10 cellular contexts compared by ENCODE assay signal in the genomic region with DNA sequence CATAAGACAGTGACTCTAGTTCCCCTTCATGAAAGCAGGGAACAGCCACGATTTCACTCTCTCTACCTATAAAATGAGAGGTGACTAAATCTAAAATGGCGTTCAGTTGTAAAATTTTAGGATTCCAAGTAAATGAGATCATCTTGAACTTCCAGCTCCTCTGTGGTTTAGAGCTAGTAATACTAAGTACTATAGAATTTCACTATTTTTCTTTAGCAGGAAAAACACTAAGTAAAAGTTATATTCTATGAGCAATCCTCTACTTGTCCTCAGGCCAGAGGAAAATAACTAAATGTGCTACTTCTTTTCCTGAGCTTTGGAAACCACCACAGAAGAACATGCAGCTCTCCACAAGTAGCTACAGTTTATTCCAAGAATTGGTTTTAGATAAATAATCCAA. TPM values are rescaled to one million over a fixed set of nuclear protein-coding genes. Genes with fewer than 3 reads are reported as not detected.
DNase-seq lines count a peak whose midpoint lies in the region; ATAC-seq and TF ChIP-seq lines count a peak whose summit lies in the region.
"Had no signal": no experiment of that assay in that cellular context is flagged by ENCODE, and none has a peak within 500 bp of the region (broad histone marks: within the 10 kb centered on the region; RNA-seq: fewer than 3 reads in every experiment).

No MANE protein-coding gene starts in this region.

- 84 to 93% (median 88%) methylated on average over 2 of the region's 2 CpGs for WGBS in spleen, 5 donors

- peak; percentile 57 for ATAC-seq in thoracic aorta (ENCODE audit: insufficient number of reproducible peaks, low FRiP score, low read depth)
- no peak for ATAC-seq in activated T-cell treated with anti-CD3 and anti-CD28 coated beads, Interleukin-2, amount 50 U/mL, for 4 hours

- H3K4me3 ChIP-seq in HEK293 (ENCODE audit: low read depth, low read length) (no peak overlapping the region), thoracic aorta (peak overlapping the region; percentile 37), spleen (no peak overlapping the region)
- H3K4me3 ChIP-seq: dorsolateral prefrontal cortex, lung had no signal

- no peak overlapping the region for H3K4me3 Mint-ChIP-seq in activated T-cell treated with anti-CD3 and anti-CD28 coated beads, Interleukin-2, amount 50 U/mL, for 4 hours

- DNase-seq in amniotic epithelial cell (ENCODE audit: low read depth): peak; percentile 87
- peak; percentile 77 for DNase-seq in glomerular visceral epithelial cell (ENCODE audit: extremely low spot score)
- no peak for DNase-seq in thoracic aorta (ENCODE audit: low spot score)
- no peak for DNase-seq in DMS 273 (lab: John Stamatoyannopoulos, UW; ENCODE audit: unreplicated experiment)
- no peak for DNase-seq in spleen
- no peak for DNase-seq in activated T-cell treated with anti-CD3 and anti-CD28 coated beads, Interleukin-2, amount 50 U/mL, for 4 hours
- DNase-seq: dorsolateral prefrontal cortex, NCI-H1417 had no signal

- POLR2A ChIA-PET in HEK293 (lab: Yijun Ruan, JAX): interaction anchor here (1.2 to 1.3 kb wide), 2 partner anchors 107 to 463 kb away, joined by 3 to 6 read pairs; a partner anchor contains a TSS

- CTCF ChIA-PET in HEK293 (lab: Yijun Ruan, JAX): interaction anchor here (0.6 to 6.9 kb wide), 22 partner anchors 9 to 469 kb away, joined by 3 to 107 read pairs (median 4); a partner anchor contains a TSS

- H3K36me3 ChIP-seq in HEK293 (ENCODE audit: control insufficient read depth in 2 of 2, insufficient read depth in 1 of 2, low read length in 2 of 2) (peaks cover 17 to 31% of the 10 kb centered on the region in 2 experiments; a peak in 2 of 3 replicates), thoracic aorta (peaks cover 3% of the 10 kb centered on the region), spleen (peaks cover 0 to 77% (median 56%) of the 10 kb centered on the region in 6 donors)

- H3K36me3 Mint-ChIP-seq in activated T-cell treated with anti-CD3 and anti-CD28 coated beads, Interleukin-2, amount 50 U/mL, for 4 hours (ENCODE audit: insufficient read depth): peaks cover 39% of the 10 kb centered on the region

- TF ChIP-seq CTCF in HEK293 (tag by site-specific recombination; IDR thresholded peaks at IDR 0.05): no peak
- TF ChIP-seq CTCF in thoracic aorta (IDR thresholded peaks at IDR 0.05): no peak
- no peak for TF ChIP-seq CTCF in spleen (IDR thresholded peaks at IDR 0.05 in 8 of 11, conservative IDR thresholded peaks at IDR 0.05 in 3 of 11)

- H3K9me3 ChIP-seq in HEK293 (ENCODE audit: control insufficient read depth, insufficient read depth, low read depth, low read length) (no peaks in the 10 kb centered on the region), thoracic aorta (no peaks in the 10 kb centered on the region), spleen (no peaks in the 10 kb centered on the region)

- intact Hi-C loops in spleen (cut with DNase I; ENCODE audit: low total_unique reads): loop anchor here (10.0 kb wide), 2 partner anchors 171 to 231 kb away; no protein-coding TSS in a partner anchor

- H3K27ac ChIP-seq in HEK293 (ENCODE audit: extremely low read depth, low read depth, low read length): no peak overlapping the region
- H3K27ac ChIP-seq in thoracic aorta: peak overlapping the region; percentile 79 to 81
- H3K27ac ChIP-seq in spleen: no peak overlapping the region

- H3K27me3 ChIP-seq in thoracic aorta (replicated peaks; ENCODE audit: insufficient read depth): no peaks in the 10 kb centered on the region
- no peaks in the 10 kb centered on the region for H3K27me3 ChIP-seq in spleen (replicated peaks in 1 of 7)
- H3K27me3 ChIP-seq: dorsolateral prefrontal cortex had no signal

- no peak for TF ChIP-seq POLR2A in spleen (IDR thresholded peaks at IDR 0.05)

- H3K4me1 Mint-ChIP-seq in activated T-cell treated with anti-CD3 and anti-CD28 coated beads, Interleukin-2, amount 50 U/mL, for 4 hours (ENCODE audit: low read depth): peaks cover 32% of the 10 kb centered on the region

- H3K4me1 ChIP-seq in HEK293 (ENCODE audit: control insufficient read depth, insufficient read depth, low read length) (peaks cover 16% of the 10 kb centered on the region; the same call in 1 of the 2 replicates), thoracic aorta (ENCODE audit: control insufficient read depth in 1 of 2, low read depth in 2 of 2) (peaks cover 13 to 47% of the 10 kb centered on the region in 2 donors), spleen (peaks cover 6 to 49% (median 26%) of the 10 kb centered on the region in 6 donors)

- no peaks in the 10 kb centered on the region for H3K27me3 Mint-ChIP-seq in activated T-cell treated with anti-CD3 and anti-CD28 coated beads, Interleukin-2, amount 50 U/mL, for 4 hours (ENCODE audit: low read depth)

- H3K9me3 Mint-ChIP-seq in activated T-cell treated with anti-CD3 and anti-CD28 coated beads, Interleukin-2, amount 50 U/mL, for 4 hours: no peaks in the 10 kb centered on the region

TF ChIP-seq in HEK293, 187 proteins besides CTCF, POLR2A, EP300 and RAD21 (continues in another document):
- no peak for TF ChIP-seq ZBTB48 (tag by site-specific recombination; IDR thresholded peaks at IDR 0.05)
- TF ChIP-seq ZNF624 (tag by site-specific recombination; IDR thresholded peaks at IDR 0.05): no peak
- TF ChIP-seq ZNF335 (tag by site-specific recombination; conservative IDR thresholded peaks at IDR 0.05): 0 out of 2 replicates have a peak, but pooled peaks have one; percentile 42
- TF ChIP-seq ZNF792 (tag by site-specific recombination; IDR thresholded peaks at IDR 0.05): no peak
- TF ChIP-seq, protein P1, sequence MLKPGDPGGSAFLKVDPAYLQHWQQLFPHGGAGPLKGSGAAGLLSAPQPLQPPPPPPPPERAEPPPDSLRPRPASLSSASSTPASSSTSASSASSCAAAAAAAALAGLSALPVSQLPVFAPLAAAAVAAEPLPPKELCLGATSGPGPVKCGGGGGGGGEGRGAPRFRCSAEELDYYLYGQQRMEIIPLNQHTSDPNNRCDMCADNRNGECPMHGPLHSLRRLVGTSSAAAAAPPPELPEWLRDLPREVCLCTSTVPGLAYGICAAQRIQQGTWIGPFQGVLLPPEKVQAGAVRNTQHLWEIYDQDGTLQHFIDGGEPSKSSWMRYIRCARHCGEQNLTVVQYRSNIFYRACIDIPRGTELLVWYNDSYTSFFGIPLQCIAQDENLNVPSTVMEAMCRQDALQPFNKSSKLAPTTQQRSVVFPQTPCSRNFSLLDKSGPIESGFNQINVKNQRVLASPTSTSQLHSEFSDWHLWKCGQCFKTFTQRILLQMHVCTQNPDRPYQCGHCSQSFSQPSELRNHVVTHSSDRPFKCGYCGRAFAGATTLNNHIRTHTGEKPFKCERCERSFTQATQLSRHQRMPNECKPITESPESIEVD (tag by site-specific recombination; IDR thresholded peaks at IDR 0.05): peak; percentile 91
- TF ChIP-seq ZNF416 (tag by site-specific recombination; IDR thresholded peaks at IDR 0.05): no peak
- no peak for TF ChIP-seq FEZF1 (tag by site-specific recombination; IDR thresholded peaks at IDR 0.05)
- 0 out of 2 replicates have a peak, but pooled peaks have one; percentile 13 for TF ChIP-seq KLF10 (tag by site-specific recombination; IDR thresholded peaks at IDR 0.05)
- TF ChIP-seq ZNF394 (tag by site-specific recombination; IDR thresholded peaks at IDR 0.05; ENCODE audit: borderline replicate concordance): 0 out of 2 replicates have a peak, but pooled peaks have one; percentile 18
- 0 out of 2 replicates have a peak, but pooled peaks have one; percentile 40 for TF ChIP-seq ZNF629 (tag by site-specific recombination; IDR thresholded peaks at IDR 0.05)
- TF ChIP-seq GFI1B (tag by site-specific recombination; IDR thresholded peaks at IDR 0.05): no peak
- no peak for TF ChIP-seq ZNF510 (tag by site-specific recombination; IDR thresholded peaks at IDR 0.05; ENCODE audit: insufficient replicate concordance)
- TF ChIP-seq, protein P2, sequence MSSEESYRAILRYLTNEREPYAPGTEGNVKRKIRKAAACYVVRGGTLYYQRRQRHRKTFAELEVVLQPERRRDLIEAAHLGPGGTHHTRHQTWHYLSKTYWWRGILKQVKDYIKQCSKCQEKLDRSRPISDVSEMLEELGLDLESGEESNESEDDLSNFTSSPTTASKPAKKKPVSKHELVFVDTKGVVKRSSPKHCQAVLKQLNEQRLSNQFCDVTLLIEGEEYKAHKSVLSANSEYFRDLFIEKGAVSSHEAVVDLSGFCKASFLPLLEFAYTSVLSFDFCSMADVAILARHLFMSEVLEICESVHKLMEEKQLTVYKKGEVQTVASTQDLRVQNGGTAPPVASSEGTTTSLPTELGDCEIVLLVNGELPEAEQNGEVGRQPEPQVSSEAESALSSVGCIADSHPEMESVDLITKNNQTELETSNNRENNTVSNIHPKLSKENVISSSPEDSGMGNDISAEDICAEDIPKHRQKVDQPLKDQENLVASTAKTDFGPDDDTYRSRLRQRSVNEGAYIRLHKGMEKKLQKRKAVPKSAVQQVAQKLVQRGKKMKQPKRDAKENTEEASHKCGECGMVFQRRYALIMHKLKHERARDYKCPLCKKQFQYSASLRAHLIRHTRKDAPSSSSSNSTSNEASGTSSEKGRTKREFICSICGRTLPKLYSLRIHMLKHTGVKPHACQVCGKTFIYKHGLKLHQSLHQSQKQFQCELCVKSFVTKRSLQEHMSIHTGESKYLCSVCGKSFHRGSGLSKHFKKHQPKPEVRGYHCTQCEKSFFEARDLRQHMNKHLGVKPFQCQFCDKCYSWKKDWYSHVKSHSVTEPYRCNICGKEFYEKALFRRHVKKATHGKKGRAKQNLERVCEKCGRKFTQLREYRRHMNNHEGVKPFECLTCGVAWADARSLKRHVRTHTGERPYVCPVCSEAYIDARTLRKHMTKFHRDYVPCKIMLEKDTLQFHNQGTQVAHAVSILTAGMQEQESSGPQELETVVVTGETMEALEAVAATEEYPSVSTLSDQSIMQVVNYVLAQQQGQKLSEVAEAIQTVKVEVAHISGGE (tag by site-specific recombination; conservative IDR thresholded peaks at IDR 0.05; ENCODE audit: low read depth): no peak
- TF ChIP-seq ZNF16 (tag by site-specific recombination; IDR thresholded peaks at IDR 0.05; ENCODE audit: low read depth): no peak
- no peak for TF ChIP-seq BCL11B (tag by site-specific recombination; IDR thresholded peaks at IDR 0.05; ENCODE audit: low read depth)
- TF ChIP-seq HOXA7 (CRISPR knock-in tag; IDR thresholded peaks at IDR 0.05; ENCODE audit: borderline replicate concordance): no peak
- TF ChIP-seq ZNF621 (tag by site-specific recombination; IDR thresholded peaks at IDR 0.05): no peak
- TF ChIP-seq MYNN (tag by site-specific recombination; IDR thresholded peaks at IDR 0.05; ENCODE audit: borderline replicate concordance): no peak
- TF ChIP-seq ZNF366 (tag by site-specific recombination; conservative IDR thresholded peaks at IDR 0.05): 0 out of 2 replicates have a peak, but pooled peaks have one; percentile 32

RNA-seq across cellular contexts. Expression of a gene that starts 55.6 kb away (rescaled TPM):
- total RNA-seq in thoracic aorta: 10 to 100 TPM; 31.0 to 37.4 TPM
- total RNA-seq in spleen: 100 to 1,000 TPM in 3 of 7 donors, 10 to 100 TPM in 4; 93.7 to 139 (median 99.8) TPM
- 10 to 100 TPM; 11.8 to 15.4 (median 15.1) TPM for polyA plus RNA-seq in spleen
- total RNA-seq in activated T-cell treated with anti-CD3 and anti-CD28 coated beads, Interleukin-2, amount 50 U/mL, for 4 hours: 10 to 100 TPM; 43.9 to 50.2 (median 46.5) TPM

Comparison
In these comparisons a context has a peak if more than half of its experiments do, and no peak if none do; other contexts are left out.
1. H3K27ac ChIP-seq: peak in thoracic aorta (2 of 2); none in HEK293 (single experiment) and spleen (0 of 8).
2. DNase-seq: peak in amniotic epithelial cell (single experiment) and glomerular visceral epithelial cell (single experiment); none in thoracic aorta (single experiment), DMS 273 (single experiment), spleen (single experiment) and activated T-cell treated with anti-CD3 and anti-CD28 coated beads, Interleukin-2, amount 50 U/mL, for 4 hours (single experiment).